Comparison of ENCODE assay signal across 14 cellular contexts in the genomic region with DNA sequence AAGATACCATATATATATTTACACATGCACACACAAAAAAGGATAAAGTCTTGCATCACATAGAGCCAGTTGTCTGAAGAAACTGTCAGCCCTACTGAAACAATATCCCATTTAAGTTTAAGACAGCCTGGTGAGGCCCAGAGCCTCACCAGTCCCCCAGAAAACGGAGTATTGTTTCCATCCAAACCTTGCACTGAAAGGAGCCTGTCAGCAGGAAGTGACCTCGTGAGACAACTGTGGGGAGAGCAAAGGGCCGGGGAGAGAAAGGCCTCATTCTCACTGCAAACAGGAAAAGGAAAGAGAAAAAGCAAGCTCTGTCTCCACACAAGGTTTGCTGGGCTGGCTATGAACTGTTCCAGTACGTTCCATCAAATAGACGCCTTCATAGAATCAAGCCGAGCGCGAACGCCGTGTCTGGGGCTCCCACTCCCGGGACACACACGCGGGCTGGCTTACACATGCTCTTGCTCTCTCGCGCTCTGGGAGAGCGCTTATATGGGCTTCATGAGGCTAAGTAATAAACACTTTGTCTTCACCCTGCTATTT. TPM values are rescaled to one million over a fixed set of nuclear protein-coding genes. Genes with fewer than 3 reads are reported as not detected.
A peak's percentile ranks its signal among the peaks of the same experiment; 100 is the strongest.
DNase-seq lines count a peak whose midpoint lies in the region; ATAC-seq, FAIRE-seq and TF ChIP-seq lines count a peak whose summit lies in the region.
"Had no signal": no experiment of that assay in that cellular context is flagged by ENCODE, and none has a peak within 500 bp of the region (broad histone marks: within the 10 kb centered on the region; RNA-seq: fewer than 3 reads in every experiment).

No MANE protein-coding gene starts in this region.

- H3K36me3 ChIP-seq in ascending aorta (no peaks in the 10 kb centered on the region), kidney (ENCODE audit: control insufficient read depth in 1 of 2, insufficient read depth in 2 of 2, low read length in 2 of 2) (no peaks in the 10 kb centered on the region), esophagus squamous epithelium (no peaks in the 10 kb centered on the region)
- H3K36me3 ChIP-seq: prostate gland had no signal

- intact Hi-C loops in ascending aorta (cut with DNase I) (loop anchor here (2.0 to 5.0 kb wide), 4 partner anchors 35 to 245 kb away; no protein-coding TSS in a partner anchor), kidney (cut with DNase I) (no loop called here), posterior vena cava (cut with DNase I) (no loop called here), esophagus squamous epithelium (cut with DNase I) (no loop called here)

- H3K9me3 ChIP-seq in ascending aorta (no peaks in the 10 kb centered on the region), kidney (ENCODE audit: control insufficient read depth in 1 of 2, low read length in 2 of 2) (no peaks in the 10 kb centered on the region), esophagus squamous epithelium (no peaks in the 10 kb centered on the region)
- H3K9me3 ChIP-seq: prostate gland had no signal

- POLR2A ChIA-PET in HEK293T (lab: Yijun Ruan, JAX) = no interaction called here

- DNase-seq in HEK293T (ENCODE audit: extremely low spot score) (no peak), ascending aorta (ENCODE audit: low spot score in 2 of 2) (no peak), kidney (no peak), posterior vena cava (ENCODE audit: low spot score) (peak; percentile 62), esophagus squamous epithelium (lab: John Stamatoyannopoulos, UW) (no peak)
- DNase-seq in activated CD4-positive, alpha-beta T cell treated with anti-CD3 and anti-CD28 coated beads for 48 hours = no peak
- DNase-seq: activated B cell treated with CpG ODN at 0.5 μM for 24 hours; activated CD8-positive, alpha-beta memory T cell treated with anti-CD3 and anti-CD28 coated beads, Interleukin-2, amount 50 U/mL, for 4 hours; cortex of kidney; HFFc6; NCI-H187 treated with DMSO at 0.1 percent for 48 hours; NCI-H510A had no signal

- no peak for TF ChIP-seq CTCF in ascending aorta (IDR thresholded peaks at IDR 0.05)
- no peak for TF ChIP-seq CTCF in kidney (IDR thresholded peaks at IDR 0.05; ENCODE audit: borderline replicate concordance, extremely low read depth, insufficient read depth)
- TF ChIP-seq CTCF in esophagus squamous epithelium (IDR thresholded peaks at IDR 0.05) = no peak

- no peak for TF ChIP-seq POLR2A in esophagus squamous epithelium (IDR thresholded peaks at IDR 0.05)

- no peak for FAIRE-seq in kidney (lab: Jason Lieb, UNC)

- H3K27me3 ChIP-seq in ascending aorta = no peaks in the 10 kb centered on the region
- no peaks in the 10 kb centered on the region for H3K27me3 ChIP-seq in esophagus squamous epithelium

- CTCF ChIA-PET in HEK293T (lab: Yijun Ruan, JAX) = no interaction called here

- ATAC-seq in HG02571 (IDR thresholded peaks at IDR 0.05; ENCODE audit: unreplicated experiment) = no peak

- H3K4me3 ChIP-seq in ascending aorta = peak overlapping the region; percentile 5 to 61
- no peak overlapping the region for H3K4me3 ChIP-seq in kidney (ENCODE audit: low read length in 2 of 2)
- no peak overlapping the region for H3K4me3 ChIP-seq in esophagus squamous epithelium
- H3K4me3 ChIP-seq: prostate gland had no signal

- peaks cover 6 to 32% of the 10 kb centered on the region in 2 donors for H3K4me1 ChIP-seq in ascending aorta
- peaks cover 0 to 2% of the 10 kb centered on the region in 2 donors for H3K4me1 ChIP-seq in kidney (ENCODE audit: control insufficient read depth in 1 of 2, insufficient read depth in 1 of 2, low read depth in 1 of 2, low read length in 2 of 2)
- peaks cover 0 to 9% (median 0%) of the 10 kb centered on the region in 3 donors for H3K4me1 ChIP-seq in esophagus squamous epithelium
- H3K4me1 ChIP-seq: prostate gland had no signal

- H3K27ac ChIP-seq in ascending aorta = peak overlapping the region; percentile 93 to 95
- peak overlapping the region; percentile 29 to 65 for H3K27ac ChIP-seq in kidney (ENCODE audit: low read depth in 2 of 2, low read length in 2 of 2)
- H3K27ac ChIP-seq in esophagus squamous epithelium = peak overlapping the region in 2 of 4 donors; percentile 6 to 42
- H3K27ac ChIP-seq: prostate gland had no signal

- H3K9ac ChIP-seq in kidney (ENCODE audit: low read length in 2 of 2) = no peak overlapping the region

- 70 to 88% methylated on average over 12 to 16 of the region's 16 CpGs for WGBS in esophagus squamous epithelium, 2 donors

TF ChIP-seq in HEK293T, 16 proteins besides CTCF, POLR2A, EP300 and RAD21:
- no peak for TF ChIP-seq PKNOX1 (IDR thresholded peaks at IDR 0.05)
- no peak for TF ChIP-seq ELF4 (IDR thresholded peaks at IDR 0.05)
- TF ChIP-seq TARDBP (IDR thresholded peaks at IDR 0.05) = no peak
- 0 out of 2 replicates have a peak, but pooled peaks have one; percentile 30 for TF ChIP-seq L3MBTL2 (conservative IDR thresholded peaks at IDR 0.05)
- no peak for TF ChIP-seq CTBP1 (IDR thresholded peaks at IDR 0.05; ENCODE audit: borderline replicate concordance)
- TF ChIP-seq HDGF (IDR thresholded peaks at IDR 0.05; ENCODE audit: borderline replicate concordance) = no peak
- no peak for TF ChIP-seq FOXA1 (IDR thresholded peaks at IDR 0.05)

RNA-seq across cellular contexts. Expression of gene ZFHX3, which starts 44.4 kb away (rescaled TPM):
- total RNA-seq in ascending aorta (34.8 TPM), kidney (29.3 TPM), posterior vena cava (10 to 100 TPM; 40.8 to 43.7 TPM), esophagus squamous epithelium (10 to 100 TPM in 1 of 4 donors, 1 to 10 TPM in 3; 3.5 to 12.8 (median 4.5) TPM)
- 2.3 TPM for polyA plus RNA-seq in kidney (ENCODE audit: insufficient read depth, low read depth, low replicate concordance)

Comparison
In these comparisons a context has a peak if more than half of its experiments do, and no peak if none do; other contexts are left out.
1. H3K4me3 ChIP-seq: peak in ascending aorta (2 of 2); none in kidney (0 of 2) and esophagus squamous epithelium (0 of 4).